ENCODE assay signal across 1 cellular context in the genomic region with DNA sequence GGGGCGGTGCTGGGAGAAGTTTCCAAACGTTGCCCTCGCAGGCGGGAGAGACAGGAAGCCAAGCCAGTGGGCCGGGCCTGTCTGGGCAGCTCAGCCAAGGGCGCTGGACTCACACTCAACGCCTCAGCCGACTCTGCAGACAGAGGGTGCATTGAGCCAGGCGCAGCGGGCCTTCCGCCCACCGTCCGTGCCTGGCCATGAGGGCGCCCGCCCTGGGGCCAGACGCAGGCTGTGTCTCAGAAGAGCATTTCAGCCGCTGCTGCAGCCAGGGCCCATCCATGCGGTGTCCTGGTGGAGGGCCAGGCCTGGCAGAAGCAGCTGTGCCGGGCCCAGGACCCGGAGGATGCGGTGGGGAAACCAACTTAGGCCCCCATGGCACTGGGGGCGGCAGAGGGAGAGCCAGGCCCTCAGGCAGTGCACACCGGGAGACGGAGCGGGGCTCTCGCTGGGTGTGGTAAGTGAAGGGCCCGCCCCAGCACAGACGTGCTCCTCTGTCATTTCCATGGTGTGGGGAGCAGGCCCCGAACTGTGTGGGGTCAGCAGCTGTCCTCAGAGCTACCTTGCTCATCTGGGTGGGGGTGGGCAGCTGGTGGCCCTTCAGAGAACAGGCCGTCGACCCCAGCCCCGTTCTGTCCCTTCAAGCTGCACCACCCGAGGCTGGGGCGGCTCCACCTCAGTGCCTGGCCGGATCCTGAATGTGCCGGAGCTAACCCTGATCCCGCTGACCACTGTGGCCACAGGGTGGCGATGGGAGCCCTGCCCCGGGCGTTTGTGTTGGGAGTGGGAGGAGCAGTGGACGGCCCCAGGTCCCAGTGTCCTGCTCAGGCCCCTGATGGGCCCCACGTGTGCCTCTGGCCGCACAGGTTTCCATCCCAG.
TF ChIP-seq lines count a peak whose summit lies in the region.

No MANE protein-coding gene starts in this region.

TF ChIP-seq in HepG2, 621 proteins besides CTCF, POLR2A, EP300 and RAD21 (continued from another document):
- TF ChIP-seq ZNF703 (CRISPR knock-in tag; IDR thresholded peaks at IDR 0.05; ENCODE audit: borderline replicate concordance) (no peak), ETV5 (CRISPR knock-in tag; IDR thresholded peaks at IDR 0.05; ENCODE audit: borderline replicate concordance) (peak; percentile 54), FOSL2 (CRISPR knock-in tag; IDR thresholded peaks at IDR 0.05) (no peak), ZNF260 (CRISPR knock-in tag; IDR thresholded peaks at IDR 0.05; ENCODE audit: borderline replicate concordance, low read depth) (no peak), HOXA5 (CRISPR knock-in tag; IDR thresholded peaks at IDR 0.05) (0 out of 2 replicates have a peak, but pooled peaks have one; percentile 69), ISX (CRISPR knock-in tag; conservative IDR thresholded peaks at IDR 0.05) (no peak), ZNF83 (CRISPR knock-in tag; IDR thresholded peaks at IDR 0.05; ENCODE audit: borderline replicate concordance) (no peak), TARDBP (CRISPR knock-in tag; IDR thresholded peaks at IDR 0.05) (no peak; the same call in none of the 2 replicates), CENPX (CRISPR knock-in tag; IDR thresholded peaks at IDR 0.05) (no peak), ZMYM2 (CRISPR knock-in tag; IDR thresholded peaks at IDR 0.05) (no peak), POGZ (CRISPR knock-in tag; IDR thresholded peaks at IDR 0.05) (peak; percentile 37; the same call in 1 of the 2 replicates)
- TF ChIP-seq, protein P1, sequence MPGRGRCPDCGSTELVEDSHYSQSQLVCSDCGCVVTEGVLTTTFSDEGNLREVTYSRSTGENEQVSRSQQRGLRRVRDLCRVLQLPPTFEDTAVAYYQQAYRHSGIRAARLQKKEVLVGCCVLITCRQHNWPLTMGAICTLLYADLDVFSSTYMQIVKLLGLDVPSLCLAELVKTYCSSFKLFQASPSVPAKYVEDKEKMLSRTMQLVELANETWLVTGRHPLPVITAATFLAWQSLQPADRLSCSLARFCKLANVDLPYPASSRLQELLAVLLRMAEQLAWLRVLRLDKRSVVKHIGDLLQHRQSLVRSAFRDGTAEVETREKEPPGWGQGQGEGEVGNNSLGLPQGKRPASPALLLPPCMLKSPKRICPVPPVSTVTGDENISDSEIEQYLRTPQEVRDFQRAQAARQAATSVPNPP (CRISPR knock-in tag; IDR thresholded peaks at IDR 0.05) = no peak
- TF ChIP-seq, protein P2, sequence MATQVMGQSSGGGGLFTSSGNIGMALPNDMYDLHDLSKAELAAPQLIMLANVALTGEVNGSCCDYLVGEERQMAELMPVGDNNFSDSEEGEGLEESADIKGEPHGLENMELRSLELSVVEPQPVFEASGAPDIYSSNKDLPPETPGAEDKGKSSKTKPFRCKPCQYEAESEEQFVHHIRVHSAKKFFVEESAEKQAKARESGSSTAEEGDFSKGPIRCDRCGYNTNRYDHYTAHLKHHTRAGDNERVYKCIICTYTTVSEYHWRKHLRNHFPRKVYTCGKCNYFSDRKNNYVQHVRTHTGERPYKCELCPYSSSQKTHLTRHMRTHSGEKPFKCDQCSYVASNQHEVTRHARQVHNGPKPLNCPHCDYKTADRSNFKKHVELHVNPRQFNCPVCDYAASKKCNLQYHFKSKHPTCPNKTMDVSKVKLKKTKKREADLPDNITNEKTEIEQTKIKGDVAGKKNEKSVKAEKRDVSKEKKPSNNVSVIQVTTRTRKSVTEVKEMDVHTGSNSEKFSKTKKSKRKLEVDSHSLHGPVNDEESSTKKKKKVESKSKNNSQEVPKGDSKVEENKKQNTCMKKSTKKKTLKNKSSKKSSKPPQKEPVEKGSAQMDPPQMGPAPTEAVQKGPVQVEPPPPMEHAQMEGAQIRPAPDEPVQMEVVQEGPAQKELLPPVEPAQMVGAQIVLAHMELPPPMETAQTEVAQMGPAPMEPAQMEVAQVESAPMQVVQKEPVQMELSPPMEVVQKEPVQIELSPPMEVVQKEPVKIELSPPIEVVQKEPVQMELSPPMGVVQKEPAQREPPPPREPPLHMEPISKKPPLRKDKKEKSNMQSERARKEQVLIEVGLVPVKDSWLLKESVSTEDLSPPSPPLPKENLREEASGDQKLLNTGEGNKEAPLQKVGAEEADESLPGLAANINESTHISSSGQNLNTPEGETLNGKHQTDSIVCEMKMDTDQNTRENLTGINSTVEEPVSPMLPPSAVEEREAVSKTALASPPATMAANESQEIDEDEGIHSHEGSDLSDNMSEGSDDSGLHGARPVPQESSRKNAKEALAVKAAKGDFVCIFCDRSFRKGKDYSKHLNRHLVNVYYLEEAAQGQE (IDR thresholded peaks at IDR 0.05; ENCODE audit: borderline replicate concordance in 1 of 2, low read depth in 1 of 2, low read length in 2 of 2) = no peak
- TF ChIP-seq, protein P3, sequence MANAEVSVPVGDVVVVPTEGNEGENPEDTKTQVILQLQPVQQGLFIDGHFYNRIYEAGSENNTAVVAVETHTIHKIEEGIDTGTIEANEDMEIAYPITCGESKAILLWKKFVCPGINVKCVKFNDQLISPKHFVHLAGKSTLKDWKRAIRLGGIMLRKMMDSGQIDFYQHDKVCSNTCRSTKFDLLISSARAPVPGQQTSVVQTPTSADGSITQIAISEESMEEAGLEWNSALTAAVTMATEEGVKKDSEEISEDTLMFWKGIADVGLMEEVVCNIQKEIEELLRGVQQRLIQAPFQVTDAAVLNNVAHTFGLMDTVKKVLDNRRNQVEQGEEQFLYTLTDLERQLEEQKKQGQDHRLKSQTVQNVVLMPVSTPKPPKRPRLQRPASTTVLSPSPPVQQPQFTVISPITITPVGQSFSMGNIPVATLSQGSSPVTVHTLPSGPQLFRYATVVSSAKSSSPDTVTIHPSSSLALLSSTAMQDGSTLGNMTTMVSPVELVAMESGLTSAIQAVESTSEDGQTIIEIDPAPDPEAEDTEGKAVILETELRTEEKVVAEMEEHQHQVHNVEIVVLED (CRISPR knock-in tag; IDR thresholded peaks at IDR 0.05; ENCODE audit: borderline replicate concordance) = peak; percentile 49; the same call in 1 of the 2 replicates
- TF ChIP-seq, protein P4, sequence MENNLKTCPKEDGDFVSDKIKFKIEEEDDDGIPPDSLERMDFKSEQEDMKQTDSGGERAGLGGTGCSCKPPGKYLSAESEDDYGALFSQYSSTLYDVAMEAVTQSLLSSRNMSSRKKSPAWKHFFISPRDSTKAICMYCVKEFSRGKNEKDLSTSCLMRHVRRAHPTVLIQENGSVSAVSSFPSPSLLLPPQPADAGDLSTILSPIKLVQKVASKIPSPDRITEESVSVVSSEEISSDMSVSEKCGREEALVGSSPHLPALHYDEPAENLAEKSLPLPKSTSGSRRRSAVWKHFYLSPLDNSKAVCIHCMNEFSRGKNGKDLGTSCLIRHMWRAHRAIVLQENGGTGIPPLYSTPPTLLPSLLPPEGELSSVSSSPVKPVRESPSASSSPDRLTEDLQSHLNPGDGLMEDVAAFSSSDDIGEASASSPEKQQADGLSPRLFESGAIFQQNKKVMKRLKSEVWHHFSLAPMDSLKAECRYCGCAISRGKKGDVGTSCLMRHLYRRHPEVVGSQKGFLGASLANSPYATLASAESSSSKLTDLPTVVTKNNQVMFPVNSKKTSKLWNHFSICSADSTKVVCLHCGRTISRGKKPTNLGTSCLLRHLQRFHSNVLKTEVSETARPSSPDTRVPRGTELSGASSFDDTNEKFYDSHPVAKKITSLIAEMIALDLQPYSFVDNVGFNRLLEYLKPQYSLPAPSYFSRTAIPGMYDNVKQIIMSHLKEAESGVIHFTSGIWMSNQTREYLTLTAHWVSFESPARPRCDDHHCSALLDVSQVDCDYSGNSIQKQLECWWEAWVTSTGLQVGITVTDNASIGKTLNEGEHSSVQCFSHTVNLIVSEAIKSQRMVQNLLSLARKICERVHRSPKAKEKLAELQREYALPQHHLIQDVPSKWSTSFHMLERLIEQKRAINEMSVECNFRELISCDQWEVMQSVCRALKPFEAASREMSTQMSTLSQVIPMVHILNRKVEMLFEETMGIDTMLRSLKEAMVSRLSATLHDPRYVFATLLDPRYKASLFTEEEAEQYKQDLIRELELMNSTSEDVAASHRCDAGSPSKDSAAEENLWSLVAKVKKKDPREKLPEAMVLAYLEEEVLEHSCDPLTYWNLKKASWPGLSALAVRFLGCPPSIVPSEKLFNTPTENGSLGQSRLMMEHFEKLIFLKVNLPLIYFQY (CRISPR knock-in tag; IDR thresholded peaks at IDR 0.05; ENCODE audit: borderline replicate concordance) = peak; percentile 33; the same call in 1 of the 2 replicates
- TF ChIP-seq, protein P5, sequence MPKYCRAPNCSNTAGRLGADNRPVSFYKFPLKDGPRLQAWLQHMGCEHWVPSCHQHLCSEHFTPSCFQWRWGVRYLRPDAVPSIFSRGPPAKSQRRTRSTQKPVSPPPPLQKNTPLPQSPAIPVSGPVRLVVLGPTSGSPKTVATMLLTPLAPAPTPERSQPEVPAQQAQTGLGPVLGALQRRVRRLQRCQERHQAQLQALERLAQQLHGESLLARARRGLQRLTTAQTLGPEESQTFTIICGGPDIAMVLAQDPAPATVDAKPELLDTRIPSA (CRISPR knock-in tag; IDR thresholded peaks at IDR 0.05; ENCODE audit: borderline replicate concordance) = no peak
TF ChIP-seq in HepG2: peak in this region for 181.
